Comparison of ENCODE assay signal across 8 cellular contexts in the genomic region with DNA sequence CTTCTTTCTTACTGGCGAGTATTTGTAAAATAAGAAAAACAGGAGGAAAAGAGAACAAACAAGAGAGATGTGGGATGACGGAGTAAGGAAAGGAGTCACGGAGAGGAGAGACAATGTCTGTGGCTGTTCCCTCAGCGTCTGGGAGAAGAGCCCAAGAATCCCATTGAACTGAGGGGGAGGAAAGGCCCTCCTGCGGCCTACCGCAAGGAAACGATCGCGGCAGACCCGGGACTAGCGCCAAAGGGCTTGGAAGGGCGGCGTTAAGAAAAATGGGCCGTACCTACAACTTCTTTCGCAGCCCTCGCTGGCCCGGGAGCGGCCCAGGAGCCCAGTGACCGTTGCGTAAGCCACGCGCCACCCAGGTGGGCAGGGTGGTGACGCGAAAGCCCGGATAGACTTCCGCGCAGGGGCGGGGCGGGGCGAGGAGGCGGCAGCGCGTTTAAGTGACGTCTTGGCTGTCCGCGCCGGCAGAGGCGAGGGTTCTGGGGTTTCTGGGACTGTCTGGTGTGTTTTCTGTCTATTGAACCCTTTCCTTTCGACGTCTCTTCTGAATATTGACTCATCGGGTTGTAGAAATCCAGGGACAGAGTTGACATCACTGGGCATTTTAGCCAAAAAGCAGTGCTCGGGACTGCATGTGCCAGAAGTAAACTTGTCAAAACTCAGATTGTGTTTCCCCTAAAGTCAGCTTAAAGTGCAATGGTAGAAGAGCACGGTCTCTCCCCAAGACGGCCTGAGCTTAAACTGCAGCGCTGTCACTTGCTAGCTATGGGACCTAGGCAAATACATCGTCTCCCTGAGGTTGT. TPM values are rescaled to one million over a fixed set of nuclear protein-coding genes. Genes with fewer than 3 reads are reported as not detected.
DNase-seq lines count a peak whose midpoint lies in the region; ATAC-seq and TF ChIP-seq lines count a peak whose summit lies in the region.

A gene with protein sequence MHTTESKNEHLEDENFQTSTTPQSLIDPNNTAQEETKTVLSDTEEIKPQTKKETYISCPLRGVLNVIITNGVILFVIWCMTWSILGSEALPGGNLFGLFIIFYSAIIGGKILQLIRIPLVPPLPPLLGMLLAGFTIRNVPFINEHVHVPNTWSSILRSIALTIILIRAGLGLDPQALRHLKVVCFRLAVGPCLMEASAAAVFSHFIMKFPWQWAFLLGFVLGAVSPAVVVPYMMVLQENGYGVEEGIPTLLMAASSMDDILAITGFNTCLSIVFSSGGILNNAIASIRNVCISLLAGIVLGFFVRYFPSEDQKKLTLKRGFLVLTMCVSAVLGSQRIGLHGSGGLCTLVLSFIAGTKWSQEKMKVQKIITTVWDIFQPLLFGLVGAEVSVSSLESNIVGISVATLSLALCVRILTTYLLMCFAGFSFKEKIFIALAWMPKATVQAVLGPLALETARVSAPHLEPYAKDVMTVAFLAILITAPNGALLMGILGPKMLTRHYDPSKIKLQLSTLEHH (minus strand): TSS at position 387 of the 806 bp plus-strand sequence. CDS start 27,994 bp downstream, outside the sequence.

- CTCF ChIA-PET in Calu3 (lab: Charles Lee) = interaction anchor here (0.8 kb wide), 1 partner anchor 192 kb away, joined by 4 read pairs; a partner anchor contains a TSS

- 1% methylated on average over 46 of the region's 46 CpGs for WGBS in esophagus, 2 donors

- H3K27ac ChIP-seq in esophagus (ENCODE audit: low read depth in 2 of 2, low read length in 1 of 2) = peak within 1 kb of the TSS; percentile 78 to 94
- peak within 1 kb of the TSS; percentile 91 for H3K27ac ChIP-seq in muscle layer of colon (ENCODE audit: low read depth, low read length)

- H3K4me1 Mint-ChIP-seq in Calu3 (ENCODE audit: low read depth, unreplicated experiment) = no peaks in the 10 kb centered on the region
- peaks cover 24% of the 10 kb centered on the region for H3K4me1 Mint-ChIP-seq in activated T-cell treated with anti-CD3 and anti-CD28 coated beads, Interleukin-2, amount 50 U/mL, for 4 hours (ENCODE audit: low read depth)

- H3K36me3 Mint-ChIP-seq in Calu3 (ENCODE audit: insufficient read depth, unreplicated experiment) = peaks cover 9% of the 10 kb centered on the region
- H3K36me3 Mint-ChIP-seq in activated T-cell treated with anti-CD3 and anti-CD28 coated beads, Interleukin-2, amount 50 U/mL, for 4 hours (ENCODE audit: insufficient read depth) = no peaks in the 10 kb centered on the region

- H3K27me3 Mint-ChIP-seq in Calu3 (ENCODE audit: unreplicated experiment) = no peaks in the 10 kb centered on the region
- no peaks in the 10 kb centered on the region for H3K27me3 Mint-ChIP-seq in activated T-cell treated with anti-CD3 and anti-CD28 coated beads, Interleukin-2, amount 50 U/mL, for 4 hours (ENCODE audit: low read depth)

- H3K9me3 Mint-ChIP-seq in Calu3 (ENCODE audit: low read depth, unreplicated experiment) = no peaks in the 10 kb centered on the region
- H3K9me3 Mint-ChIP-seq in activated T-cell treated with anti-CD3 and anti-CD28 coated beads, Interleukin-2, amount 50 U/mL, for 4 hours = no peaks in the 10 kb centered on the region

- H3K4me1 ChIP-seq in esophagus (ENCODE audit: control insufficient read depth in 2 of 2, insufficient read depth in 2 of 2, low read length in 1 of 2) = no peaks in the 10 kb centered on the region
- H3K4me1 ChIP-seq in muscle layer of colon (ENCODE audit: insufficient read depth, low read length) = peaks cover 7% of the 10 kb centered on the region

- H3K4me3 ChIP-seq in esophagus (ENCODE audit: low read depth in 1 of 2, low read length in 2 of 2) = peak within 1 kb of the TSS; percentile 51 to 61
- H3K4me3 ChIP-seq in muscle layer of colon (ENCODE audit: low read depth in 1 of 2, low read length in 2 of 2) = peak within 1 kb of the TSS; percentile 31 to 76

- H3K27ac Mint-ChIP-seq in Calu3 (ENCODE audit: unreplicated experiment) = peak within 1 kb of the TSS; percentile 91

- DNase-seq in Calu3 = peak; percentile 95
- peak; percentile 98 for DNase-seq in HT1080 (ENCODE audit: low read depth)
- peak; percentile 53 for DNase-seq in OCI-M2 (lab: John Stamatoyannopoulos, UW; ENCODE audit: unreplicated experiment)
- peak; percentile 92 for DNase-seq in activated T-cell treated with anti-CD3 and anti-CD28 coated beads, Interleukin-2, amount 50 U/mL, for 4 hours
- peak; percentile 89 to 91 for DNase-seq in stimulated activated CD8-positive, alpha-beta memory T cell treated with anti-CD3 and anti-CD28 coated beads, Interleukin-7, amount 100 ng/mL, for 48 hours (ENCODE audit: extremely low read depth in 1 of 2, low read depth in 1 of 2)

- TSS peak; percentile 97 for BruUV-seq in Calu3 (replicated peaks; lab: Mats Ljungman, UMichigan)

- H3K27me3 ChIP-seq in esophagus (ENCODE audit: control insufficient read depth in 1 of 2, insufficient read depth in 2 of 2, low read length in 2 of 2) = no peaks in the 10 kb centered on the region
- H3K27me3 ChIP-seq in muscle layer of colon (ENCODE audit: control insufficient read depth in 1 of 2, insufficient read depth in 2 of 2, low read length in 2 of 2) = no peaks in the 10 kb centered on the region

- peak within 1 kb of the TSS; percentile 96 for H3K9ac ChIP-seq in muscle layer of colon (ENCODE audit: low read length)

- intact Hi-C loops in Calu3 (cut with micrococcal nuclease; ENCODE audit: unreplicated experiment) = loop anchor here (5.0 kb wide), 1 partner anchor 192 kb away; a partner anchor contains a TSS

- H3K36me3 ChIP-seq in esophagus (ENCODE audit: control insufficient read depth in 2 of 2, insufficient read depth in 2 of 2, low read length in 1 of 2) (no peaks in the 10 kb centered on the region), muscle layer of colon (ENCODE audit: insufficient read depth, low read length) (no peaks in the 10 kb centered on the region)

- no peaks in the 10 kb centered on the region for H3K9me3 ChIP-seq in esophagus (ENCODE audit: control insufficient read depth in 2 of 2, insufficient read depth in 1 of 2, low read depth in 1 of 2, low read length in 1 of 2)
- no peaks in the 10 kb centered on the region for H3K9me3 ChIP-seq in muscle layer of colon (ENCODE audit: low read length)

- TF ChIP-seq CTCF in Calu3 (IDR thresholded peaks at IDR 0.05; ENCODE audit: unreplicated experiment) = no peak

- ATAC-seq in GM21367 (IDR thresholded peaks at IDR 0.05; ENCODE audit: unreplicated experiment) = peak; percentile 98
- ATAC-seq in activated T-cell treated with anti-CD3 and anti-CD28 coated beads, Interleukin-2, amount 50 U/mL, for 4 hours = peak; percentile 97 to 98

- H3K4me3 Mint-ChIP-seq in Calu3 (ENCODE audit: low read depth, unreplicated experiment) = peak within 1 kb of the TSS; percentile 79
- peak within 1 kb of the TSS; percentile 84 for H3K4me3 Mint-ChIP-seq in activated T-cell treated with anti-CD3 and anti-CD28 coated beads, Interleukin-2, amount 50 U/mL, for 4 hours

RNA-seq across cellular contexts. Expression of the gene that starts here (rescaled TPM):
- total RNA-seq in Calu3 (2022) = not detected in 2 replicates
- not detected in 2 replicates for total RNA-seq in HT1080 (2014; rRNA removed; shearing (Covaris generic))
- polyA plus RNA-seq in HT1080 (2015; cell fraction: cytosol; rRNA removed) = 0.45 and 0.93 TPM in 2 replicates
- polyA plus RNA-seq in HT1080 (2015; cell fraction: nucleus; rRNA removed) = 0.23 and 0.51 TPM in 2 replicates
- total RNA-seq in activated T-cell treated with anti-CD3 and anti-CD28 coated beads, Interleukin-2, amount 50 U/mL, for 4 hours = under 1 TPM; 0.47 to 0.68 (median 0.56) TPM
- under 1 TPM; 0.08 to 0.18 TPM for polyA plus RNA-seq in esophagus

Comparison
In these comparisons a context has a peak if more than half of its experiments do, and no peak if none do; other contexts are left out.
1. Peak in every context shown above with its lines: DNase-seq, ATAC-seq, H3K4me3 ChIP-seq and H3K27ac ChIP-seq.
2. Peak in DNase-seq in Calu3; RNA of the gene not detected or under 1 TPM.
3. Peak in DNase-seq in HT1080; RNA of the gene not detected or under 1 TPM.
4. Peak in DNase-seq and ATAC-seq in activated T-cell treated with anti-CD3 and anti-CD28 coated beads, Interleukin-2, amount 50 U/mL, for 4 hours; RNA of the gene not detected or under 1 TPM.